11 cellular contexts compared by ENCODE assay signal in the genomic region with DNA sequence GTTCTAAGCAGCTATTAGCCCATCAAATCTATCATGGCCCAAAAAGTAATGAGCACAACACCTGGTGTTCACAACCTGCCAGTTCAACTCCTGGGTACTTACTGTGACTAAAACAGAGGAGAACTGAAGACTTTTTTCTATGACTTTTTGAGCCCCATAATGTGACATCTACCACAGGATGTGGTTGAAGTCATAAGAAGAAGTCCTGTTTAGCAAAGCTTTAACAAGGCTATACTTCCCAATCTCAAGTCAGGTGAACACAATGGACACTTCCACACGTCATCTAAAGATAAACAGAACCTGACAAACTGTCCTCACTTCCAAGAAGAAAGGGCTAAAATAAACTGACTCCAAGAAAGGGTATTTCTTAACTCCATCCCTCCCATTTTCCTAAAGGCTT.
DNase-seq lines count a peak whose midpoint lies in the region; ATAC-seq lines count a peak whose summit lies in the region.
"Had no signal": no experiment of that assay in that cellular context is flagged by ENCODE, and none has a peak within 500 bp of the region (broad histone marks: within the 10 kb centered on the region; RNA-seq: fewer than 3 reads in every experiment).

No MANE protein-coding gene starts in this region.

- H3K27ac Mint-ChIP-seq in activated naive CD4-positive, alpha-beta T cell treated with anti-CD3 and anti-CD28 coated beads, Interleukin-2, amount 10 ng/mL, durations not matched to agents 7 days and 5 days: peak overlapping the region; percentile 73

- intact Hi-C loops in left colon (cut with DNase I, micrococcal nuclease): no loop called here

- no peaks in the 10 kb centered on the region for H3K9me3 Mint-ChIP-seq in activated naive CD4-positive, alpha-beta T cell treated with anti-CD3 and anti-CD28 coated beads, Interleukin-2, amount 10 ng/mL, durations not matched to agents 7 days and 5 days

- ATAC-seq in HG02938 (IDR thresholded peaks at IDR 0.05; ENCODE audit: unreplicated experiment) (peak; percentile 79), HG02571 (IDR thresholded peaks at IDR 0.05; ENCODE audit: unreplicated experiment) (no peak), left colon (no peak), GM19324 (IDR thresholded peaks at IDR 0.05; ENCODE audit: low FRiP score, unreplicated experiment) (no peak)
- ATAC-seq: body of pancreas, SK-N-SH treated with all-trans-retinoic acid at 6 μM for 48 hours had no signal

- peaks cover 28% of the 10 kb centered on the region for H3K36me3 Mint-ChIP-seq in activated naive CD4-positive, alpha-beta T cell treated with anti-CD3 and anti-CD28 coated beads, Interleukin-2, amount 10 ng/mL, durations not matched to agents 7 days and 5 days

- H3K4me1 Mint-ChIP-seq in activated naive CD4-positive, alpha-beta T cell treated with anti-CD3 and anti-CD28 coated beads, Interleukin-2, amount 10 ng/mL, durations not matched to agents 7 days and 5 days: peaks cover 23% of the 10 kb centered on the region

- CTCF ChIA-PET in activated naive CD4-positive, alpha-beta T cell treated with anti-CD3 and anti-CD28 coated beads, Interleukin-2, amount 10 ng/mL, durations not matched to agents 7 days and 5 days (lab: Charles Lee): interaction anchor here (0.9 to 1.2 kb wide), 2 partner anchors 10 to 26 kb away, joined by 3 to 4 read pairs; no protein-coding TSS in a partner anchor

- no peak overlapping the region for H3K4me3 Mint-ChIP-seq in activated naive CD4-positive, alpha-beta T cell treated with anti-CD3 and anti-CD28 coated beads, Interleukin-2, amount 10 ng/mL, durations not matched to agents 7 days and 5 days

- no peaks in the 10 kb centered on the region for H3K27me3 Mint-ChIP-seq in activated naive CD4-positive, alpha-beta T cell treated with anti-CD3 and anti-CD28 coated beads, Interleukin-2, amount 10 ng/mL, durations not matched to agents 7 days and 5 days

- DNase-seq in activated naive CD4-positive, alpha-beta T cell treated with anti-CD3 and anti-CD28 coated beads, Interleukin-2, amount 10 ng/mL, durations not matched to agents 7 days and 5 days: no peak
- no peak for DNase-seq in activated naive CD4-positive, alpha-beta T cell (lab: John Stamatoyannopoulos, UW)
- DNase-seq in OCI-M1 (lab: John Stamatoyannopoulos, UW) (peak; percentile 60), DMS79 treated with DMSO at 0.1 percent for 48 hours (lab: John Stamatoyannopoulos, UW) (no peak), left colon (no peak)
- DNase-seq: body of pancreas, uterus had no signal
